In genomic region chr11:116638463-116638862, GRCh38 we compare ENCODE assay signal across 24 cellular contexts.
"Had no signal": no experiment of that assay in that cellular context is flagged by ENCODE, and none has a peak within 500 bp of the region (broad histone marks: within the 10 kb centered on the region; RNA-seq: fewer than 3 reads in every experiment).

No MANE protein-coding gene starts in this region.

- H3K4me1 ChIP-seq: body of pancreas, gastroesophageal sphincter, right atrium auricular region, tibial artery, upper lobe of right lung had no signal

- H3K4me3 ChIP-seq: body of pancreas, gastroesophageal sphincter, hepatocyte, mucosa of descending colon, right atrium auricular region, smooth muscle cell, tibial artery, upper lobe of right lung had no signal

- ATAC-seq: activated T-cell treated with anti-CD3 and anti-CD28 coated beads, Interleukin-2, amount 50 U/mL, for 4 hours; body of pancreas; gastroesophageal sphincter; left cardiac atrium; left ventricle myocardium superior; mucosa of descending colon; natural killer cell treated with Interleukin-12 subunit alpha and Interleukin-12 subunit beta and Interleukin-15 and Interleukin-18, amount 100 ng/mL, for 72 hours; stimulated activated memory B cell treated with anti-CD40 and anti-IgM and Interleukin-4, amounts not matched to agents 10 μg/mL and 1 μg/mL and 100 μg/mL, for 72 hours; stimulated activated naive CD8-positive, alpha-beta T cell treated with anti-CD3 and anti-CD28 coated beads, Interleukin-15, amount 100 ng/mL, for 72 hours; upper lobe of right lung had no signal

- H3K27ac ChIP-seq: body of pancreas, gastroesophageal sphincter, hepatocyte, right atrium auricular region, tibial artery, upper lobe of right lung, VCaP had no signal

- DNase-seq: activated CD4-positive, alpha-beta T cell treated with anti-CD3 and anti-CD28 coated beads for 4 hours; activated CD4-positive, alpha-beta T cell treated with anti-CD3 and anti-CD28 coated beads, Interleukin-2, amount 50 U/mL, for 4 hours; activated T-cell treated with anti-CD3 and anti-CD28 coated beads, Interleukin-2, amount 50 U/mL, for 4 hours; anterior cingulate cortex; body of pancreas; effector memory CD4-positive, alpha-beta T cell; left cardiac atrium; left ventricle myocardium superior; mucosa of descending colon; stimulated activated CD4-positive, alpha-beta T cell treated with anti-CD3 and anti-CD28 coated beads, Interleukin-1b, Interleukin-23, amount 100 ng/mL, for 48 hours; stimulated activated CD4-positive, alpha-beta T cell treated with anti-CD3 and anti-CD28 coated beads, Interleukin-4, amount 100 ng/mL, for 4 hours; stimulated activated CD8-positive, alpha-beta memory T cell treated with anti-CD3 and anti-CD28 coated beads, Interleukin-4, amount 100 ng/mL, for 48 hours; stimulated activated naive CD8-positive, alpha-beta T cell treated with anti-CD3 and anti-CD28 coated beads, Interleukin-15, amount 100 ng/mL, for 72 hours; substantia nigra; T-helper 9 cell; tibial artery; upper lobe of right lung had no signal

- H3K27me3 ChIP-seq: body of pancreas, right atrium auricular region had no signal

- H3K36me3 ChIP-seq: gastroesophageal sphincter, right atrium auricular region, tibial artery, upper lobe of right lung had no signal

- H3K9me3 ChIP-seq: body of pancreas, mucosa of descending colon, right atrium auricular region, upper lobe of right lung had no signal
